In the genomic region with DNA sequence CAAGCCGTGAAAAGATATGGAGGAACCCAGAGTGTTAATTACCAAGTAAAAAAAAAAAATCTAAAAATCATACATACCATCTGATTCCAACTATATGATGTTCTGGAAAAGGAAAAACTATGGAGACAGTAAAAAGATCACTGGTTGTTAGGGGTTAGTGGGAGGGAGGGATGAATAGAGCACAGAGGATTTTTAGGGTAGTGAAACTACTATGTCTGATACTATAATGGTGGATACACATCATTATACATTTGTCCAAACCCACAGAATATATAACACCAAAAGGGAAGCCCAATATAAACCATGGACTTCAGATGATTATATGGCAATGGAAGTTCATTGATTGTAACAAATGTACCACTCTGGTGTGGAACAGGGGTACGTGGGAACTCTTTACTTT, we compare ENCODE assay signal across 1 cellular context.
TF ChIP-seq lines count a peak whose summit lies in the region.

No MANE protein-coding gene starts in this region.

TF ChIP-seq in GM12878, 131 proteins besides CTCF, POLR2A, EP300 and RAD21 (continued from another document):
- TF ChIP-seq SPI1 (IDR thresholded peaks at IDR 0.05; ENCODE audit: borderline replicate concordance, insufficient read depth, low read depth, low read length) (peak; percentile 67; the same call in 1 of the 2 replicates), MTA2 (IDR thresholded peaks at IDR 0.05; ENCODE audit: low read depth) (0 out of 2 replicates have a peak, but pooled peaks have one; percentile 27), IKZF2 (IDR thresholded peaks at IDR 0.05) (peak; percentile 37 to 56; a peak in 3 of 4 replicates), IKZF1 (conservative IDR thresholded peaks at IDR 0.05) (no peak), TAF1 (IDR thresholded peaks at IDR 0.05; ENCODE audit: borderline replicate concordance, low read depth, low read length) (no peak)
- TF ChIP-seq, protein P1, sequence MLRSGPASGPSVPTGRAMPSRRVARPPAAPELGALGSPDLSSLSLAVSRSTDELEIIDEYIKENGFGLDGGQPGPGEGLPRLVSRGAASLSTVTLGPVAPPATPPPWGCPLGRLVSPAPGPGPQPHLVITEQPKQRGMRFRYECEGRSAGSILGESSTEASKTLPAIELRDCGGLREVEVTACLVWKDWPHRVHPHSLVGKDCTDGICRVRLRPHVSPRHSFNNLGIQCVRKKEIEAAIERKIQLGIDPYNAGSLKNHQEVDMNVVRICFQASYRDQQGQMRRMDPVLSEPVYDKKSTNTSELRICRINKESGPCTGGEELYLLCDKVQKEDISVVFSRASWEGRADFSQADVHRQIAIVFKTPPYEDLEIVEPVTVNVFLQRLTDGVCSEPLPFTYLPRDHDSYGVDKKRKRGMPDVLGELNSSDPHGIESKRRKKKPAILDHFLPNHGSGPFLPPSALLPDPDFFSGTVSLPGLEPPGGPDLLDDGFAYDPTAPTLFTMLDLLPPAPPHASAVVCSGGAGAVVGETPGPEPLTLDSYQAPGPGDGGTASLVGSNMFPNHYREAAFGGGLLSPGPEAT (IDR thresholded peaks at IDR 0.05; ENCODE audit: low read depth): no peak
